15 cellular contexts compared by ENCODE assay signal in genomic region chr15:100592898-100593297, GRCh38. TPM values are rescaled to one million over a fixed set of nuclear protein-coding genes. Genes with fewer than 3 reads are reported as not detected.
DNase-seq lines count a peak whose midpoint lies in the region; ATAC-seq and TF ChIP-seq lines count a peak whose summit lies in the region.
"Had no signal": no experiment of that assay in that cellular context is flagged by ENCODE, and none has a peak within 500 bp of the region (broad histone marks: within the 10 kb centered on the region; RNA-seq: fewer than 3 reads in every experiment).

No MANE protein-coding gene starts in this region.

- intact Hi-C loops in activated CD4-positive, alpha-beta memory T cell treated with anti-CD3 and anti-CD28 coated beads for 36 hours (cut with micrococcal nuclease), result no loop called here
- intact Hi-C loops in left ventricle myocardium inferior (cut with micrococcal nuclease), result no loop called here

- H3K27ac Mint-ChIP-seq in activated CD4-positive, alpha-beta memory T cell treated with anti-CD3 and anti-CD28 coated beads for 36 hours, result peak overlapping the region; percentile 59
- H3K27ac Mint-ChIP-seq in activated CD4-positive, alpha-beta memory T cell treated with anti-CD3 and anti-CD28 coated beads, Interleukin-2, amount 10 ng/mL, durations not matched to agents 7 days and 5 days, result no peak overlapping the region
- H3K27ac Mint-ChIP-seq: memory B cell had no signal

- POLR2A ChIA-PET in activated CD4-positive, alpha-beta memory T cell treated with anti-CD3 and anti-CD28 coated beads for 36 hours (lab: Charles Lee), result no interaction called here
- POLR2A ChIA-PET in activated CD4-positive, alpha-beta memory T cell treated with anti-CD3 and anti-CD28 coated beads, Interleukin-2, amount 10 ng/mL, durations not matched to agents 7 days and 5 days (lab: Charles Lee), result interaction anchor here (0.8 to 1.2 kb wide), 3 partner anchors 20 to 243 kb away, joined by 3 read pairs; no protein-coding TSS in a partner anchor

- no peak for TF ChIP-seq POLR2A in gastroesophageal sphincter (IDR thresholded peaks at IDR 0.05)

- H3K27me3 Mint-ChIP-seq in activated CD4-positive, alpha-beta memory T cell treated with anti-CD3 and anti-CD28 coated beads for 36 hours, result no peaks in the 10 kb centered on the region
- no peaks in the 10 kb centered on the region for H3K27me3 Mint-ChIP-seq in activated CD4-positive, alpha-beta memory T cell treated with anti-CD3 and anti-CD28 coated beads, Interleukin-2, amount 10 ng/mL, durations not matched to agents 7 days and 5 days
- H3K27me3 Mint-ChIP-seq: memory B cell had no signal

- peaks cover 69% of the 10 kb centered on the region for H3K4me1 Mint-ChIP-seq in activated CD4-positive, alpha-beta memory T cell treated with anti-CD3 and anti-CD28 coated beads for 36 hours (ENCODE audit: low read depth)
- peaks cover 52% of the 10 kb centered on the region for H3K4me1 Mint-ChIP-seq in activated CD4-positive, alpha-beta memory T cell treated with anti-CD3 and anti-CD28 coated beads, Interleukin-2, amount 10 ng/mL, durations not matched to agents 7 days and 5 days

- H3K36me3 ChIP-seq in MG63 (peaks cover 6% of the 10 kb centered on the region; the same call in 1 of the 2 replicates), gastroesophageal sphincter (no peaks in the 10 kb centered on the region), left ventricle myocardium inferior (peaks cover 3% of the 10 kb centered on the region)
- H3K36me3 ChIP-seq: neutrophil, right lobe of liver, uterus had no signal

- peaks cover 26% of the 10 kb centered on the region for H3K9me3 ChIP-seq in MG63
- H3K9me3 ChIP-seq in gastroesophageal sphincter, result no peaks in the 10 kb centered on the region
- H3K9me3 ChIP-seq in left ventricle myocardium inferior (replicated peaks), result peaks cover 19% of the 10 kb centered on the region
- H3K9me3 ChIP-seq: body of pancreas, uterus had no signal

- H3K36me3 Mint-ChIP-seq in activated CD4-positive, alpha-beta memory T cell treated with anti-CD3 and anti-CD28 coated beads for 36 hours, result peaks cover 48% of the 10 kb centered on the region
- peaks cover 71% of the 10 kb centered on the region for H3K36me3 Mint-ChIP-seq in activated CD4-positive, alpha-beta memory T cell treated with anti-CD3 and anti-CD28 coated beads, Interleukin-2, amount 10 ng/mL, durations not matched to agents 7 days and 5 days (ENCODE audit: low read depth)

- ATAC-seq in gastroesophageal sphincter, result no peak
- ATAC-seq: body of pancreas, right lobe of liver had no signal

- no peak for DNase-seq in activated CD4-positive, alpha-beta memory T cell treated with anti-CD3 and anti-CD28 coated beads for 36 hours
- no peak for DNase-seq in activated CD4-positive, alpha-beta memory T cell treated with anti-CD3 and anti-CD28 coated beads, Interleukin-2, amount 10 ng/mL, durations not matched to agents 7 days and 5 days
- DNase-seq in MG63 (peak; percentile 9), amniotic epithelial cell (ENCODE audit: low read depth) (peak; percentile 84), non-pigmented ciliary epithelial cell (ENCODE audit: low read depth) (peak; percentile 52), left ventricle myocardium inferior (no peak)
- DNase-seq in activated CD8-positive, alpha-beta memory T cell treated with anti-CD3 and anti-CD28 coated beads for 24 hours, result no peak
- DNase-seq: body of pancreas; right lobe of liver; stimulated activated CD4-positive, alpha-beta T cell treated with anti-CD3 and anti-CD28 coated beads, Interleukin-4, amount 100 ng/mL, for 4 hours; stimulated activated naive CD4-positive, alpha-beta T cell; uterus had no signal

- peaks cover 0 to 10% (median 0%) of the 10 kb centered on the region in 3 donors for H3K4me1 ChIP-seq in gastroesophageal sphincter
- peaks cover 21% of the 10 kb centered on the region for H3K4me1 ChIP-seq in left ventricle myocardium inferior
- H3K4me1 ChIP-seq: right lobe of liver, uterus had no signal

- H3K9me3 Mint-ChIP-seq in activated CD4-positive, alpha-beta memory T cell treated with anti-CD3 and anti-CD28 coated beads for 36 hours, result peaks cover 25% of the 10 kb centered on the region
- peaks cover 26% of the 10 kb centered on the region for H3K9me3 Mint-ChIP-seq in activated CD4-positive, alpha-beta memory T cell treated with anti-CD3 and anti-CD28 coated beads, Interleukin-2, amount 10 ng/mL, durations not matched to agents 7 days and 5 days

- no peaks in the 10 kb centered on the region for H3K27me3 ChIP-seq in MG63
- no peaks in the 10 kb centered on the region for H3K27me3 ChIP-seq in gastroesophageal sphincter
- no peaks in the 10 kb centered on the region for H3K27me3 ChIP-seq in left ventricle myocardium inferior (ENCODE audit: low read depth)
- H3K27me3 ChIP-seq: body of pancreas, neutrophil, right lobe of liver, uterus had no signal

- no peak for TF ChIP-seq EP300 in gastroesophageal sphincter (IDR thresholded peaks at IDR 0.05)

- TF ChIP-seq CTCF in gastroesophageal sphincter (IDR thresholded peaks at IDR 0.05), result no peak
- TF ChIP-seq CTCF in left ventricle myocardium inferior (IDR thresholded peaks at IDR 0.05; ENCODE audit: borderline replicate concordance), result no peak

- H3K27ac ChIP-seq in gastroesophageal sphincter (no peak overlapping the region), left ventricle myocardium inferior (replicated peaks) (no peak overlapping the region)
- H3K27ac ChIP-seq: body of pancreas, neutrophil, right lobe of liver, uterus had no signal

- CTCF ChIA-PET in activated CD4-positive, alpha-beta memory T cell treated with anti-CD3 and anti-CD28 coated beads for 36 hours (lab: Charles Lee), result interaction anchor here (1.2 kb wide), 1 partner anchor 696 kb away, joined by 3 read pairs; no protein-coding TSS in a partner anchor
- CTCF ChIA-PET in activated CD4-positive, alpha-beta memory T cell treated with anti-CD3 and anti-CD28 coated beads, Interleukin-2, amount 10 ng/mL, durations not matched to agents 7 days and 5 days (lab: Charles Lee), result interaction anchor here (1.7 to 2.0 kb wide), 2 partner anchors 21 to 243 kb away, joined by 7 read pairs; no protein-coding TSS in a partner anchor

- H3K4me3 Mint-ChIP-seq in activated CD4-positive, alpha-beta memory T cell treated with anti-CD3 and anti-CD28 coated beads for 36 hours, result no peak overlapping the region
- no peak overlapping the region for H3K4me3 Mint-ChIP-seq in activated CD4-positive, alpha-beta memory T cell treated with anti-CD3 and anti-CD28 coated beads, Interleukin-2, amount 10 ng/mL, durations not matched to agents 7 days and 5 days
- H3K4me3 Mint-ChIP-seq: memory B cell had no signal

- WGBS in gastroesophageal sphincter (ENCODE audit: low coverage in 1 of 2), 2 donors, result 83 to 91% methylated on average over 3 of the region's 3 CpGs

- H3K4me3 ChIP-seq in MG63 (no peak overlapping the region), gastroesophageal sphincter (no peak overlapping the region), left ventricle myocardium inferior (no peak overlapping the region)
- H3K4me3 ChIP-seq: body of pancreas, right lobe of liver, uterus had no signal

RNA-seq across cellular contexts. Expression of gene LINS1, which starts 9.1 kb away (rescaled TPM):
- 10 to 100 TPM; 31.6 to 37.0 TPM for total RNA-seq in activated CD4-positive, alpha-beta memory T cell treated with anti-CD3 and anti-CD28 coated beads for 36 hours
- total RNA-seq in activated CD4-positive, alpha-beta memory T cell treated with anti-CD3 and anti-CD28 coated beads, Interleukin-2, amount 10 ng/mL, durations not matched to agents 7 days and 5 days, result 10 to 100 TPM; 46.1 to 49.6 TPM
- 8.0 and 24.3 TPM in 2 replicates for total RNA-seq in MG63 (2014; rRNA removed; shearing (Covaris generic); ENCODE audit: low replicate concordance)
- total RNA-seq in gastroesophageal sphincter, result 10 to 100 TPM in 3 of 4 donors, 1 to 10 TPM in 1; 9.6 to 23.8 (median 13.9) TPM
- 9.3 TPM for total RNA-seq in left ventricle myocardium inferior

RNA-seq across cellular contexts. Expression of gene ASB7, which starts 9.5 kb away (rescaled TPM):
- total RNA-seq in activated CD4-positive, alpha-beta memory T cell treated with anti-CD3 and anti-CD28 coated beads for 36 hours, result 10 to 100 TPM; 19.6 to 21.3 TPM
- 10 to 100 TPM; 23.1 to 23.3 TPM for total RNA-seq in activated CD4-positive, alpha-beta memory T cell treated with anti-CD3 and anti-CD28 coated beads, Interleukin-2, amount 10 ng/mL, durations not matched to agents 7 days and 5 days
- total RNA-seq in MG63 (2014; rRNA removed; shearing (Covaris generic); ENCODE audit: low replicate concordance), result 8.4 and 12.8 TPM in 2 replicates
- total RNA-seq in gastroesophageal sphincter (10 to 100 TPM; 10.2 to 14.8 (median 11.9) TPM), left ventricle myocardium inferior (4.6 TPM)

Comparison
In these comparisons a context has a peak if more than half of its experiments do, and no peak if none do; other contexts are left out.
1. DNase-seq: peak in MG63 (single experiment), amniotic epithelial cell (single experiment) and non-pigmented ciliary epithelial cell (single experiment); none in activated CD4-positive, alpha-beta memory T cell treated with anti-CD3 and anti-CD28 coated beads for 36 hours (single experiment), activated CD4-positive, alpha-beta memory T cell treated with anti-CD3 and anti-CD28 coated beads, Interleukin-2, amount 10 ng/mL, durations not matched to agents 7 days and 5 days (single experiment), activated CD8-positive, alpha-beta memory T cell treated with anti-CD3 and anti-CD28 coated beads for 24 hours (single experiment) and left ventricle myocardium inferior (single experiment).